15 cellular contexts compared by ENCODE assay signal in the genomic region with DNA sequence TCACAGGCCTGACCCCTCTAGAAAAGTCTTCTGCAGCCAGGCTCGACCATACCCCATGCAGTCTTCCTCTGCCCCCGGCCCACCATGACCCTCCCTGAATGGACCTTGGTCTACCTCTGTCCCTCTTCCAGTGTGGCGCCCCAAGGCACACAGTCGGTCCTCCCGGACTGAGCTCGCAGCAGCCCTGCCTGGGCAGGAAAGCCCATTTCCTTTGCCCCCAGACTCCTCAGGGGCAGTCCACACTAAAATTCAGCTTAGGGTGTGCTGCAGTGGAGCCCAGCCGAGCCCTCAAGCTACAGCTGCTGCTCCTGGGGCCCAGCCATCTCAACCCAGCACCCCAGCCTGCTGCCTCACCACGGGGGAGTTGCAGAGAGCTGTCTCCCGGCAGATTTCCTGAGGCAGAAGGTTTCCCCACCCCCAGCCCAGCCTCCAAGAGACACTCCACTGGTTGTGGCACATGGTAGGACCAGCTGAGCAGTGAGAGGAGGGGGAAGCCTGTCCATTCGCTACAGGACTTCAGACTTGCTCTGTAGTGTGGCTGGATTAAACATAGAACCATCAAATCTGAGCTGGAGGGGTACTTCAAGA. TPM values are rescaled to one million over a fixed set of nuclear protein-coding genes. Genes with fewer than 3 reads are reported as not detected.
A peak's percentile ranks its signal among the peaks of the same experiment; 100 is the strongest.
DNase-seq lines count a peak whose midpoint lies in the region; ATAC-seq and TF ChIP-seq lines count a peak whose summit lies in the region.
"Had no signal": no experiment of that assay in that cellular context is flagged by ENCODE, and none has a peak within 500 bp of the region (broad histone marks: within the 10 kb centered on the region; RNA-seq: fewer than 3 reads in every experiment).

No MANE protein-coding gene starts in this region.

- peaks cover 27% of the 10 kb centered on the region for H3K27me3 Mint-ChIP-seq in progenitor cell of endocrine pancreas

- TF ChIP-seq CTCF in progenitor cell of endocrine pancreas (IDR thresholded peaks at IDR 0.05; ENCODE audit: unreplicated experiment), result no peak

- H3K27me3 ChIP-seq in H7 (ENCODE audit: control insufficient read depth, insufficient read depth, low read length) (peaks cover 11% of the 10 kb centered on the region), adipocyte (replicated peaks; ENCODE audit: control insufficient read depth, insufficient read depth, low read length) (peaks cover 61% of the 10 kb centered on the region), iPS-15b (ENCODE audit: control insufficient read depth, insufficient read depth, low read length) (peaks cover 25% of the 10 kb centered on the region)
- H3K27me3 ChIP-seq: tibial artery had no signal

- H3K36me3 ChIP-seq in H7 (replicated peaks; ENCODE audit: control insufficient read depth, insufficient read depth, low read length) (peaks cover 2% of the 10 kb centered on the region; the same call in 1 of the 2 replicates), adipocyte (ENCODE audit: control insufficient read depth, insufficient read depth, low read length, severe bottlenecking) (no peaks in the 10 kb centered on the region), iPS-15b (ENCODE audit: control insufficient read depth, insufficient read depth, low read length) (no peaks in the 10 kb centered on the region)
- H3K36me3 ChIP-seq: tibial artery had no signal

- peaks cover 33% of the 10 kb centered on the region for H3K4me1 Mint-ChIP-seq in progenitor cell of endocrine pancreas (ENCODE audit: low read depth)

- no peak overlapping the region for H3K27ac Mint-ChIP-seq in progenitor cell of endocrine pancreas
- H3K27ac Mint-ChIP-seq: activated T-cell treated with anti-CD3 and anti-CD28 coated beads, Interleukin-2, amount 50 U/mL, for 72 hours had no signal

- no peaks in the 10 kb centered on the region for H3K9me3 Mint-ChIP-seq in progenitor cell of endocrine pancreas (ENCODE audit: low read depth)
- H3K9me3 Mint-ChIP-seq: activated CD4-positive, alpha-beta T cell treated with anti-CD3 and anti-CD28 coated beads, Interleukin-2, amount 10 ng/mL, durations not matched to agents 7 days and 5 days; activated T-cell treated with anti-CD3 and anti-CD28 coated beads, Interleukin-2, amount 50 U/mL, for 72 hours had no signal

- H3K9ac ChIP-seq in adipocyte (ENCODE audit: low read length), result no peak overlapping the region
- H3K9ac ChIP-seq in iPS-15b (ENCODE audit: low read depth, low read length), result no peak overlapping the region

- H3K4me1 ChIP-seq in adipocyte (ENCODE audit: control insufficient read depth, insufficient read depth, low read length) (peaks cover 4% of the 10 kb centered on the region), iPS-15b (ENCODE audit: control insufficient read depth, insufficient read depth, low read length) (peaks cover 11% of the 10 kb centered on the region)
- H3K4me1 ChIP-seq: foreskin keratinocyte had no signal

- H3K36me3 Mint-ChIP-seq in progenitor cell of endocrine pancreas (ENCODE audit: insufficient read depth), result no peaks in the 10 kb centered on the region

- no peak for ATAC-seq in GM19395 (IDR thresholded peaks at IDR 0.05; ENCODE audit: unreplicated experiment)
- ATAC-seq: activated T-cell treated with anti-CD3 and anti-CD28 coated beads, Interleukin-2, amount 50 U/mL, for 72 hours; foreskin keratinocyte had no signal

- H3K4me3 ChIP-seq in H7 (ENCODE audit: insufficient read depth, low read depth, low read length) (peak overlapping the region; percentile 71), adipocyte (ENCODE audit: low read length) (peak overlapping the region; percentile 79), iPS-15b (ENCODE audit: low read depth, low read length) (peak overlapping the region; percentile 52)

- peak overlapping the region; percentile 83 for H3K4me3 Mint-ChIP-seq in progenitor cell of endocrine pancreas (ENCODE audit: low read depth)

- H3K9me3 ChIP-seq in adipocyte (ENCODE audit: control insufficient read depth, low read length) (peaks cover 1% of the 10 kb centered on the region), iPS-15b (ENCODE audit: control insufficient read depth, insufficient read depth, low read length) (no peaks in the 10 kb centered on the region)
- H3K9me3 ChIP-seq: tibial artery had no signal

- DNase-seq in H7, result peak; percentile 67
- no peak for DNase-seq in adipocyte (ENCODE audit: low read depth)
- DNase-seq in progenitor cell of endocrine pancreas (ENCODE audit: low spot score, unreplicated experiment), result no peak
- no peak for DNase-seq in MV-4-11 (lab: John Stamatoyannopoulos, UW)
- no peak for DNase-seq in activated gamma-delta T cell (lab: John Stamatoyannopoulos, UW)
- DNase-seq: activated CD4-positive, alpha-beta T cell treated with anti-CD3 and anti-CD28 coated beads, Interleukin-2, amount 10 ng/mL, durations not matched to agents 7 days and 5 days; activated T-cell treated with anti-CD3 and anti-CD28 coated beads, Interleukin-2, amount 50 U/mL, for 72 hours; effector memory CD4-positive, alpha-beta T cell; foreskin keratinocyte; NCI-H774; stimulated activated CD4-positive, alpha-beta T cell treated with anti-CD3 and anti-CD28 coated beads, Interleukin-2, amount 100 ng/mL, for 24 hours; stimulated activated CD8-positive, alpha-beta memory T cell treated with anti-CD3 and anti-CD28 coated beads, Interleukin-4, amount 100 ng/mL, for 48 hours; tibial artery had no signal

RNA-seq across cellular contexts. Expression of a gene that starts 37.5 kb away (rescaled TPM):
- 13.4 and 16.9 TPM in 2 replicates for total RNA-seq in H7 (2014; rRNA removed; shearing (Covaris generic))
- total RNA-seq in progenitor cell of endocrine pancreas, result 15.1 and 18.1 TPM in 2 replicates
